ENCODE assay signal across 8 cellular contexts in the genomic region with DNA sequence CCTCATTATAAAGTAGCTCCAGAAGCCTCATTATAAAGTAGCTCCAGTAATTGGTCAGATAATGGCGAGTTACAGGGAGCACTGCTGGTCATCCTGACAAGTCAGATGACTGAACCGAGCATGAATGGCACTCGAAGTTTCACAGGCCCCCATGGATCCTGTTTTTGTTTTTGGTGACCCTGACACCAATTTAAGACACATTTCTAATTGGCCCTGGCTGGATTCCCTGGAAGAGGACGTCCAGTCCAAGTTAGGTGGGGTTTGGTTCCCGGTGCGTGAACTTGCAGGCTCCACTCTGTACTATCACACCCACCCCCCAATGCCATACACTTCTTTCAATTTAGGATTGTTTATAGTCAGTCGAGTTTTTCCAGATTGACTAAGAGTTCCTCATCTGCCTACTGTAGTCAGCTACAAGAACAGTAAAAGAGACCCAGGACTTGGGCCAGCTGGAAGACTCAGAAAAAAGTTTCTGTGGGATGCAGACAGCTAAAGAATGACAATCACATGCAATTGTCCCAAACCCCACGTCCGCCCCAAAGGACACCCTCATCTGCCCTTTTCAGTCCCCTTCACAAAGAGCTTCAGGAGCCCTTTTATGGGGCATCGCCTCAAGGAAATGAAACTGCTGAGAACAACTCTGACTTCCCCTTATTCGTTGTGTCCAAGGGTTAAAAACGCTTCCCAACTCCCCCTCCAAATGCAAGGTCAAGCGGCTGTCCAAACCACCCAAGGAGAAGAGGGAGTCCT. TPM values are rescaled to one million over a fixed set of nuclear protein-coding genes. Genes with fewer than 3 reads are reported as not detected.
DNase-seq lines count a peak whose midpoint lies in the region; ATAC-seq, FAIRE-seq and TF ChIP-seq lines count a peak whose summit lies in the region.

No MANE protein-coding gene starts in this region.

- H3K4me1 ChIP-seq in A549 (peaks cover 50% of the 10 kb centered on the region), mononuclear cell (ENCODE audit: insufficient read depth, low read length) (peaks cover 63% of the 10 kb centered on the region)

- H3K4me2 ChIP-seq in A549: peak overlapping the region; percentile 93

- no peaks in the 10 kb centered on the region for H3K9me3 ChIP-seq in A549
- H3K9me3 ChIP-seq in mononuclear cell (ENCODE audit: low read depth, low read length): no peaks in the 10 kb centered on the region

- H3K27ac ChIP-seq in A549: peak overlapping the region; percentile 99 to 100

- CTCF ChIA-PET in A549 (lab: Yijun Ruan, JAX): interaction anchor here (1.0 to 8.0 kb wide), 5 partner anchors 14 to 303 kb away, joined by 3 to 60 read pairs (median 4); no protein-coding TSS in a partner anchor

- no peak for TF ChIP-seq RAD21 in A549 (conservative IDR thresholded peaks at IDR 0.05 in 1 of 2, IDR thresholded peaks at IDR 0.05 in 1 of 2)

- H3K4me3 ChIP-seq in A549: peak overlapping the region; percentile 93
- H3K4me3 ChIP-seq in cardiac fibroblast (replicated peaks in 1 of 2; ENCODE audit: low read depth in 2 of 2, low read length in 2 of 2): peak overlapping the region; percentile 70 to 78
- H3K4me3 ChIP-seq in mononuclear cell (ENCODE audit: low read length): peak overlapping the region; percentile 59

- no peak for TF ChIP-seq EP300 in A549 (IDR thresholded peaks at IDR 0.05)

- POLR2A ChIA-PET in A549 (lab: Yijun Ruan, JAX): interaction anchor here (0.6 to 7.2 kb wide), 3 partner anchors 11 to 818 kb away, joined by 4 to 209 read pairs (median 49); no protein-coding TSS in a partner anchor

- peaks cover 9% of the 10 kb centered on the region for H3K27me3 ChIP-seq in mononuclear cell (ENCODE audit: insufficient read depth, low read length)

- ATAC-seq in A549 (no peak), HG02885 (IDR thresholded peaks at IDR 0.05; ENCODE audit: poor library complexity, unreplicated experiment) (no peak), HG02970 (IDR thresholded peaks at IDR 0.05; ENCODE audit: low FRiP score, unreplicated experiment) (no peak)

- 8% methylated on average over 12 of the region's 13 CpGs for WGBS in A549 (ENCODE audit: missing lambda C conversion rate)

- no peak for TF ChIP-seq POLR2A in A549 (IDR thresholded peaks at IDR 0.05; ENCODE audit: low read length)

- no peak for DNase-seq in A549 (ENCODE audit: low read depth in 1 of 2, low spot score in 1 of 2)
- peak; percentile 32 for DNase-seq in M059J (ENCODE audit: low read depth)
- no peak for DNase-seq in cardiac fibroblast (ENCODE audit: low read depth in 2 of 2)
- no peak for DNase-seq in NCI-H2107 (lab: John Stamatoyannopoulos, UW)
- DNase-seq in HTR-8/SVneo (ENCODE audit: insufficient read length, low spot score): no peak

- TF ChIP-seq CTCF in A549 (IDR thresholded peaks at IDR 0.05) (no peak), cardiac fibroblast (IDR thresholded peaks at IDR 0.05; ENCODE audit: low read depth, low read length) (no peak)

- no peak for FAIRE-seq in A549 (lab: Jason Lieb, UNC)
- FAIRE-seq in HTR-8/SVneo (lab: Jason Lieb, UNC): no peak

TF ChIP-seq in A549, 52 proteins besides CTCF, POLR2A, EP300 and RAD21:
- TF ChIP-seq JUN (IDR thresholded peaks at IDR 0.05): 0 out of 5 replicates have a peak, but pooled peaks of 1 of the 2 experiments have one; percentile 4
- TF ChIP-seq FOXS1 (CRISPR knock-in tag; IDR thresholded peaks at IDR 0.05): no peak
TF ChIP-seq in A549: peak in this region for 1.

RNA-seq across cellular contexts. Expression of a gene that starts 2.7 kb away (rescaled TPM):
- 79.7 and 89.1 TPM in 2 replicates for polyA plus RNA-seq in A549 (2011; rRNA removed)
- 64.4 and 78.4 TPM in 2 replicates for polyA plus RNA-seq in A549 (2012; cell fraction: cytosol; rRNA removed)
- polyA plus RNA-seq in A549 (2012; cell fraction: nucleus; rRNA removed): 119 and 124 TPM in 2 replicates
- 56.9 to 78.9 TPM (median 62.7 TPM) in 3 replicates for polyA plus RNA-seq in A549 (2017; fragmentation: RNase III; extraction: RNeasy Plus Mini Kit Qiagen cat#74134 plus additional on column Dnase treatment)
- polyA minus RNA-seq in A549 (2011; rRNA and poly(A)+ RNA removed): 320 and 332 TPM in 2 replicates
- total RNA-seq in M059J (2014; rRNA removed; shearing (Covaris generic)): 47.3 and 51.5 TPM in 2 replicates
- total RNA-seq in mononuclear cell: 80.4 TPM

RNA-seq across cellular contexts. Expression of a gene that starts 28.5 kb away (rescaled TPM):
- not detected in 2 replicates for polyA plus RNA-seq in A549 (2011; rRNA removed)
- polyA plus RNA-seq in A549 (2012; cell fraction: cytosol; rRNA removed): not detected in 2 replicates
- not detected in 2 replicates for polyA plus RNA-seq in A549 (2012; cell fraction: nucleus; rRNA removed)
- not detected in 3 replicates for polyA plus RNA-seq in A549 (2017; fragmentation: RNase III; extraction: RNeasy Plus Mini Kit Qiagen cat#74134 plus additional on column Dnase treatment)
- not detected in 2 replicates for polyA minus RNA-seq in A549 (2011; rRNA and poly(A)+ RNA removed)
- total RNA-seq in M059J (2014; rRNA removed; shearing (Covaris generic)): not detected in 2 replicates
- total RNA-seq in mononuclear cell: not detected
